In genomic region chr17:65009848-65010247, GRCh38 we compare ENCODE assay signal across 17 cellular contexts. TPM values are rescaled to one million over a fixed set of nuclear protein-coding genes. Genes with fewer than 3 reads are reported as not detected.
DNase-seq lines count a peak whose midpoint lies in the region; ATAC-seq and TF ChIP-seq lines count a peak whose summit lies in the region.
"Had no signal": no experiment of that assay in that cellular context is flagged by ENCODE, and none has a peak within 500 bp of the region (broad histone marks: within the 10 kb centered on the region; RNA-seq: fewer than 3 reads in every experiment).

No MANE protein-coding gene starts in this region.

- no peak overlapping the region for H3K27ac ChIP-seq in SK-N-SH (ENCODE audit: low read depth in 2 of 2, low read length in 1 of 2)
- H3K27ac ChIP-seq: 22Rv1, KMS-11 had no signal

- no peak for DNase-seq in activated CD8-positive, alpha-beta T cell treated with anti-CD3 and anti-CD28 coated beads for 36 hours
- DNase-seq in activated CD8-positive, alpha-beta T cell treated with anti-CD3 and anti-CD28 coated beads, Interleukin-2, amount 10 ng/mL, durations not matched to agents 7 days and 5 days, result no peak
- DNase-seq in T-helper 17 cell (no peak), naive B cell (no peak), retina (no peak), NCI-H187 (lab: John Stamatoyannopoulos, UW) (no peak), SK-N-SH (no peak)
- DNase-seq: DMS79, MG63, NCI-H1092 treated with DMSO at 0.1 percent for 48 hours, NCI-H1694, NCI-H82, SIG-M5 had no signal

- H3K27ac Mint-ChIP-seq in activated CD8-positive, alpha-beta T cell treated with anti-CD3 and anti-CD28 coated beads for 36 hours, result peak overlapping the region; percentile 3
- no peak overlapping the region for H3K27ac Mint-ChIP-seq in activated CD8-positive, alpha-beta T cell treated with anti-CD3 and anti-CD28 coated beads, Interleukin-2, amount 10 ng/mL, durations not matched to agents 7 days and 5 days
- H3K27ac Mint-ChIP-seq in T-helper 17 cell (peak overlapping the region; percentile 47), naive B cell (peak overlapping the region in 5 of 6 donors; percentile 3 to 88 (median 76))

- ATAC-seq in activated CD8-positive, alpha-beta T cell treated with anti-CD3 and anti-CD28 coated beads for 36 hours, result no peak
- ATAC-seq in activated CD8-positive, alpha-beta T cell treated with anti-CD3 and anti-CD28 coated beads, Interleukin-2, amount 10 ng/mL, durations not matched to agents 7 days and 5 days, result no peak
- ATAC-seq in T-helper 17 cell, result no peak
- no peak for ATAC-seq in naive B cell (ENCODE audit: low read depth in 2 of 2)
- no peak for ATAC-seq in esophagus mucosa

- H3K27me3 Mint-ChIP-seq in activated CD8-positive, alpha-beta T cell treated with anti-CD3 and anti-CD28 coated beads for 36 hours, result no peaks in the 10 kb centered on the region
- H3K27me3 Mint-ChIP-seq in activated CD8-positive, alpha-beta T cell treated with anti-CD3 and anti-CD28 coated beads, Interleukin-2, amount 10 ng/mL, durations not matched to agents 7 days and 5 days (ENCODE audit: low read depth), result no peaks in the 10 kb centered on the region
- H3K27me3 Mint-ChIP-seq in T-helper 17 cell, result no peaks in the 10 kb centered on the region
- H3K27me3 Mint-ChIP-seq in naive B cell, result no peaks in the 10 kb centered on the region

- TF ChIP-seq RAD21 in SK-N-SH (IDR thresholded peaks at IDR 0.05; ENCODE audit: low read length), result no peak

- H3K4me3 ChIP-seq in SK-N-SH (ENCODE audit: low read depth in 2 of 2, low read length in 1 of 2), result no peak overlapping the region
- H3K4me3 ChIP-seq: BLaER1 treated with 17β-estradiol and CSF1 and Interleukin-3, amounts not matched to agents 10 nM and 100 nM; MG63 had no signal

- peaks cover 2 to 8% of the 10 kb centered on the region in 2 experiments; a peak in 2 of 4 replicates for H3K4me1 ChIP-seq in SK-N-SH (ENCODE audit: control insufficient read depth in 1 of 2, insufficient read depth in 2 of 2, low read depth in 1 of 2, low read length in 1 of 2)

- no peak overlapping the region for H3K9ac ChIP-seq in SK-N-SH
- H3K9ac ChIP-seq: BLaER1 treated with 17β-estradiol and CSF1 and Interleukin-3, amounts not matched to agents 10 nM and 100 nM; KMS-11 had no signal

- H3K9me3 Mint-ChIP-seq in activated CD8-positive, alpha-beta T cell treated with anti-CD3 and anti-CD28 coated beads for 36 hours, result no peaks in the 10 kb centered on the region
- H3K9me3 Mint-ChIP-seq in activated CD8-positive, alpha-beta T cell treated with anti-CD3 and anti-CD28 coated beads, Interleukin-2, amount 10 ng/mL, durations not matched to agents 7 days and 5 days (ENCODE audit: insufficient read depth), result no peaks in the 10 kb centered on the region
- H3K9me3 Mint-ChIP-seq in naive B cell, result no peaks in the 10 kb centered on the region

- peaks cover 44% of the 10 kb centered on the region for H3K36me3 Mint-ChIP-seq in activated CD8-positive, alpha-beta T cell treated with anti-CD3 and anti-CD28 coated beads for 36 hours (ENCODE audit: low read depth)
- H3K36me3 Mint-ChIP-seq in activated CD8-positive, alpha-beta T cell treated with anti-CD3 and anti-CD28 coated beads, Interleukin-2, amount 10 ng/mL, durations not matched to agents 7 days and 5 days (ENCODE audit: low read depth), result peaks cover 55% of the 10 kb centered on the region
- H3K36me3 Mint-ChIP-seq in T-helper 17 cell (ENCODE audit: low read depth) (peaks cover 2% of the 10 kb centered on the region), naive B cell (peaks cover 0 to 9% of the 10 kb centered on the region in 2 donors)

- 94% methylated on average over 3 of the region's 3 CpGs for WGBS in SK-N-SH (ENCODE audit: low lambda C conversion rate)

- H3K79me2 ChIP-seq in SK-N-SH (ENCODE audit: insufficient read depth), result peaks cover 68% of the 10 kb centered on the region

- TF ChIP-seq EP300 in SK-N-SH (IDR thresholded peaks at IDR 0.05; ENCODE audit: borderline replicate concordance in 1 of 2, low read depth in 1 of 2, low read length in 1 of 2), result no peak

- no peaks in the 10 kb centered on the region for H3K27me3 ChIP-seq in SK-N-SH (ENCODE audit: insufficient read depth)
- H3K27me3 ChIP-seq: BLaER1 treated with 17β-estradiol and CSF1 and Interleukin-3, amounts not matched to agents 10 nM and 100 nM; MG63 had no signal

- no peak overlapping the region for H3K4me2 ChIP-seq in SK-N-SH
- H3K4me2 ChIP-seq: KMS-11 had no signal

- no peaks in the 10 kb centered on the region for H3F3A ChIP-seq in SK-N-SH (replicated peaks; ENCODE audit: insufficient read depth)

- H3K36me3 ChIP-seq in SK-N-SH (replicated peaks in 1 of 2; ENCODE audit: control insufficient read depth in 1 of 2, insufficient read depth in 2 of 2, low read length in 1 of 2), result peaks cover 27 to 28% of the 10 kb centered on the region in 2 experiments

- peaks cover 22% of the 10 kb centered on the region for H4K20me1 ChIP-seq in SK-N-SH (ENCODE audit: insufficient read depth)

- no peak overlapping the region for H2AFZ ChIP-seq in SK-N-SH (ENCODE audit: low read depth)

- intact Hi-C loops in activated CD8-positive, alpha-beta T cell treated with anti-CD3 and anti-CD28 coated beads for 36 hours (cut with micrococcal nuclease), result no loop called here

- TF ChIP-seq CTCF in activated CD8-positive, alpha-beta T cell treated with anti-CD3 and anti-CD28 coated beads for 36 hours (IDR thresholded peaks at IDR 0.05), result no peak
- no peak for TF ChIP-seq CTCF in SK-N-SH (IDR thresholded peaks at IDR 0.05)

- peaks cover 68% of the 10 kb centered on the region for H3K4me1 Mint-ChIP-seq in activated CD8-positive, alpha-beta T cell treated with anti-CD3 and anti-CD28 coated beads for 36 hours (ENCODE audit: low read depth)
- peaks cover 41% of the 10 kb centered on the region for H3K4me1 Mint-ChIP-seq in activated CD8-positive, alpha-beta T cell treated with anti-CD3 and anti-CD28 coated beads, Interleukin-2, amount 10 ng/mL, durations not matched to agents 7 days and 5 days (ENCODE audit: low read depth)
- peaks cover 29% of the 10 kb centered on the region for H3K4me1 Mint-ChIP-seq in T-helper 17 cell
- peaks cover 42 to 70% (median 56%) of the 10 kb centered on the region in 3 donors for H3K4me1 Mint-ChIP-seq in naive B cell

- CTCF ChIA-PET in activated CD8-positive, alpha-beta T cell treated with anti-CD3 and anti-CD28 coated beads for 36 hours (lab: Charles Lee), result interaction anchor here (0.9 to 1.2 kb wide), 3 partner anchors 9 to 13 kb away, joined by 3 to 4 read pairs (median 4); no protein-coding TSS in a partner anchor
- CTCF ChIA-PET in activated CD8-positive, alpha-beta T cell treated with anti-CD3 and anti-CD28 coated beads, Interleukin-2, amount 10 ng/mL, durations not matched to agents 7 days and 5 days (lab: Charles Lee), result interaction anchor here (0.7 to 1.2 kb wide), 4 partner anchors 9 to 91 kb away, joined by 3 to 4 read pairs (median 3); no protein-coding TSS in a partner anchor
- CTCF ChIA-PET in SK-N-SH (lab: Yijun Ruan, JAX), result interaction anchor here (1.2 kb wide), 1 partner anchor 19 kb away, joined by 3 read pairs; no protein-coding TSS in a partner anchor

- H3K9me3 ChIP-seq in T-helper 17 cell (ENCODE audit: control insufficient read depth, low read length, poor library complexity, severe bottlenecking) (no peaks in the 10 kb centered on the region), SK-N-SH (no peaks in the 10 kb centered on the region)
- H3K9me3 ChIP-seq: BLaER1 treated with 17β-estradiol and CSF1 and Interleukin-3, amounts not matched to agents 10 nM and 100 nM; MG63 had no signal

- no peak overlapping the region for H3K4me3 Mint-ChIP-seq in activated CD8-positive, alpha-beta T cell treated with anti-CD3 and anti-CD28 coated beads for 36 hours
- H3K4me3 Mint-ChIP-seq in activated CD8-positive, alpha-beta T cell treated with anti-CD3 and anti-CD28 coated beads, Interleukin-2, amount 10 ng/mL, durations not matched to agents 7 days and 5 days, result no peak overlapping the region
- H3K4me3 Mint-ChIP-seq in T-helper 17 cell (no peak overlapping the region), naive B cell (peak overlapping the region in 2 of 8 donors; percentile 5 to 69)

- H3K9me2 ChIP-seq in SK-N-SH, result no peaks in the 10 kb centered on the region

- POLR2A ChIA-PET in activated CD8-positive, alpha-beta T cell treated with anti-CD3 and anti-CD28 coated beads for 36 hours (lab: Charles Lee), result interaction anchor here (0.8 kb wide), 1 partner anchor 16 kb away, joined by 3 read pairs; no protein-coding TSS in a partner anchor
- POLR2A ChIA-PET in activated CD8-positive, alpha-beta T cell treated with anti-CD3 and anti-CD28 coated beads, Interleukin-2, amount 10 ng/mL, durations not matched to agents 7 days and 5 days (lab: Charles Lee), result interaction anchor here (1.4 kb wide), 1 partner anchor 24 kb away, joined by 4 read pairs; no protein-coding TSS in a partner anchor
- POLR2A ChIA-PET in SK-N-SH (lab: Yijun Ruan, JAX), result no interaction called here

TF ChIP-seq in SK-N-SH, 30 proteins besides CTCF, POLR2A, EP300 and RAD21:
- TF ChIP-seq FOXM1 (IDR thresholded peaks at IDR 0.05; ENCODE audit: low read depth), result no peak
- no peak for TF ChIP-seq RCOR1 (IDR thresholded peaks at IDR 0.05; ENCODE audit: low read length)
TF ChIP-seq in SK-N-SH: peak in this region for 0.

RNA-seq across cellular contexts. Expression of gene GNA13, which starts 46.7 kb away (rescaled TPM):
- 10 to 100 TPM; 48.5 to 50.7 TPM for total RNA-seq in activated CD8-positive, alpha-beta T cell treated with anti-CD3 and anti-CD28 coated beads for 36 hours
- 10 to 100 TPM; 67.7 to 73.1 TPM for total RNA-seq in activated CD8-positive, alpha-beta T cell treated with anti-CD3 and anti-CD28 coated beads, Interleukin-2, amount 10 ng/mL, durations not matched to agents 7 days and 5 days
- 100 to 1,000 TPM; 102 to 132 TPM for total RNA-seq in T-helper 17 cell
- 10 to 100 TPM; 45.6 to 53.9 (median 50.9) TPM for polyA plus RNA-seq in naive B cell (ENCODE audit: low read depth in 6 of 6)
- 16.9 TPM for total RNA-seq in esophagus mucosa
- 14.5 and 19.0 TPM in 2 replicates for polyA plus RNA-seq in SK-N-SH (2012; rRNA removed)
- 23.4 and 24.8 TPM in 2 replicates for polyA plus RNA-seq in SK-N-SH (2012; cell fraction: cytosol; rRNA removed)
- 6.3 and 13.2 TPM in 2 replicates for polyA plus RNA-seq in SK-N-SH (2012; cell fraction: nucleus; rRNA removed)
